1 cellular context compared by ENCODE assay signal in the genomic region with DNA sequence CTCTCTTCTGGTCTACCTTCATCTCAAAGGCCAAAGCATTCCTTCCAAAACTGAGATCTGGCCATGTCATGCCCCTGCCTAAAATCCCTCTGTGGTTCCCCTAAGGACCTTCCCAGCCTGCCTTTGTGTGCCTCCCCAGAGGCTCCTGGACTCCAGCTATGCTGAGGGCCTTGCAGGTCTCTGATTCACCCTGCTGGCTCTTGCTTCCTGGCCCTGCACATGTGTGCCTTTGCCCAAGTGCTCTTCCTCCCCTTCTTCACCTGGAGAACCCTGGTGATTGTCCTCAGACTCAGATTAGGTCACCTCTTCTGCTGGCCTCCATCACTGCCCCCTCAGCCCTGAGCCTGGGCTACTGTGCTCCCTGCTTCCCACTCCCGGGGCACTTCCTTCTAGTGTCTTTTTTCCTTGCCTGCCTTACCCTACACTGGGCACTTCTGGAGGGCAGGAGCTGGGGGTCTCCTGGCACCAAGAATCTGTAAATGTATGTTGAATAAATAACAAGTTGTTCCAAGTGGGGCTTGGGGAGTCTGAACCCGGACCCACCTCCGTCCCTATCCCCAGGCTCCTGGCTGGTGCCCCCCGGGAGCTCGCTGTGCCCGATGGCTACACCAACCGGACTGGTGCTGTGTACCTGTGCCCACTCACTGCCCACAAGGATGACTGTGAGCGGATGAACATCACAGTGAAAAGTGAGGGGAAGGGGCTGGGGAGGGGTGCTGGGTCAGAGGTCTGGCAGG.
TF ChIP-seq lines count a peak whose summit lies in the region.

No MANE protein-coding gene starts in this region.

TF ChIP-seq in A549, 52 proteins besides CTCF, POLR2A, EP300 and RAD21 (continued from another document):
- 0 out of 2 replicates have a peak, but pooled peaks have one; percentile 31 for TF ChIP-seq TP53 (CRISPR knock-in tag; IDR thresholded peaks at IDR 0.05)
- 0 out of 2 replicates have a peak, but pooled peaks have one; percentile 6 for TF ChIP-seq FOXS1 (CRISPR knock-in tag; IDR thresholded peaks at IDR 0.05)
- TF ChIP-seq EHF (CRISPR knock-in tag; IDR thresholded peaks at IDR 0.05), result no peak
- no peak for TF ChIP-seq FOSL2 (IDR thresholded peaks at IDR 0.05)
- TF ChIP-seq FOSL2 (CRISPR knock-in tag; IDR thresholded peaks at IDR 0.05), result 0 out of 2 replicates have a peak, but pooled peaks have one; percentile 6
- no peak for TF ChIP-seq SREBF2 (IDR thresholded peaks at IDR 0.05)
- TF ChIP-seq ZC3H11A (IDR thresholded peaks at IDR 0.05), result no peak
- TF ChIP-seq, protein P1, sequence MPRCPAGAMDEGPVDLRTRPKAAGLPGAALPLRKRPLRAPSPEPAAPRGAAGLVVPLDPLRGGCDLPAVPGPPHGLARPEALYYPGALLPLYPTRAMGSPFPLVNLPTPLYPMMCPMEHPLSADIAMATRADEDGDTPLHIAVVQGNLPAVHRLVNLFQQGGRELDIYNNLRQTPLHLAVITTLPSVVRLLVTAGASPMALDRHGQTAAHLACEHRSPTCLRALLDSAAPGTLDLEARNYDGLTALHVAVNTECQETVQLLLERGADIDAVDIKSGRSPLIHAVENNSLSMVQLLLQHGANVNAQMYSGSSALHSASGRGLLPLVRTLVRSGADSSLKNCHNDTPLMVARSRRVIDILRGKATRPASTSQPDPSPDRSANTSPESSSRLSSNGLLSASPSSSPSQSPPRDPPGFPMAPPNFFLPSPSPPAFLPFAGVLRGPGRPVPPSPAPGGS (IDR thresholded peaks at IDR 0.05), result no peak
- TF ChIP-seq, protein P2, sequence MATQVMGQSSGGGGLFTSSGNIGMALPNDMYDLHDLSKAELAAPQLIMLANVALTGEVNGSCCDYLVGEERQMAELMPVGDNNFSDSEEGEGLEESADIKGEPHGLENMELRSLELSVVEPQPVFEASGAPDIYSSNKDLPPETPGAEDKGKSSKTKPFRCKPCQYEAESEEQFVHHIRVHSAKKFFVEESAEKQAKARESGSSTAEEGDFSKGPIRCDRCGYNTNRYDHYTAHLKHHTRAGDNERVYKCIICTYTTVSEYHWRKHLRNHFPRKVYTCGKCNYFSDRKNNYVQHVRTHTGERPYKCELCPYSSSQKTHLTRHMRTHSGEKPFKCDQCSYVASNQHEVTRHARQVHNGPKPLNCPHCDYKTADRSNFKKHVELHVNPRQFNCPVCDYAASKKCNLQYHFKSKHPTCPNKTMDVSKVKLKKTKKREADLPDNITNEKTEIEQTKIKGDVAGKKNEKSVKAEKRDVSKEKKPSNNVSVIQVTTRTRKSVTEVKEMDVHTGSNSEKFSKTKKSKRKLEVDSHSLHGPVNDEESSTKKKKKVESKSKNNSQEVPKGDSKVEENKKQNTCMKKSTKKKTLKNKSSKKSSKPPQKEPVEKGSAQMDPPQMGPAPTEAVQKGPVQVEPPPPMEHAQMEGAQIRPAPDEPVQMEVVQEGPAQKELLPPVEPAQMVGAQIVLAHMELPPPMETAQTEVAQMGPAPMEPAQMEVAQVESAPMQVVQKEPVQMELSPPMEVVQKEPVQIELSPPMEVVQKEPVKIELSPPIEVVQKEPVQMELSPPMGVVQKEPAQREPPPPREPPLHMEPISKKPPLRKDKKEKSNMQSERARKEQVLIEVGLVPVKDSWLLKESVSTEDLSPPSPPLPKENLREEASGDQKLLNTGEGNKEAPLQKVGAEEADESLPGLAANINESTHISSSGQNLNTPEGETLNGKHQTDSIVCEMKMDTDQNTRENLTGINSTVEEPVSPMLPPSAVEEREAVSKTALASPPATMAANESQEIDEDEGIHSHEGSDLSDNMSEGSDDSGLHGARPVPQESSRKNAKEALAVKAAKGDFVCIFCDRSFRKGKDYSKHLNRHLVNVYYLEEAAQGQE (IDR thresholded peaks at IDR 0.05), result no peak
- TF ChIP-seq, protein P3, sequence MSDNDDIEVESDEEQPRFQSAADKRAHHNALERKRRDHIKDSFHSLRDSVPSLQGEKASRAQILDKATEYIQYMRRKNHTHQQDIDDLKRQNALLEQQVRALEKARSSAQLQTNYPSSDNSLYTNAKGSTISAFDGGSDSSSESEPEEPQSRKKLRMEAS (IDR thresholded peaks at IDR 0.05), result 0 out of 2 replicates have a peak, but pooled peaks have one; percentile 42
- no peak for TF ChIP-seq CHD4 (IDR thresholded peaks at IDR 0.05; ENCODE audit: borderline replicate concordance)
- TF ChIP-seq CBX2 (IDR thresholded peaks at IDR 0.05; ENCODE audit: borderline replicate concordance, low read depth), result no peak
- no peak for TF ChIP-seq NFE2L2 (conservative IDR thresholded peaks at IDR 0.05; ENCODE audit: low read length)
- TF ChIP-seq, protein P4, sequence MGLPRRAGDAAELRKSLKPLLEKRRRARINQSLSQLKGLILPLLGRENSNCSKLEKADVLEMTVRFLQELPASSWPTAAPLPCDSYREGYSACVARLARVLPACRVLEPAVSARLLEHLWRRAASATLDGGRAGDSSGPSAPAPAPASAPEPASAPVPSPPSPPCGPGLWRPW (IDR thresholded peaks at IDR 0.05), result no peak
- TF ChIP-seq RCOR1 (IDR thresholded peaks at IDR 0.05; ENCODE audit: low read depth, low read length), result no peak
- TF ChIP-seq ZSCAN20 (CRISPR knock-in tag; IDR thresholded peaks at IDR 0.05), result no peak; the same call in 1 of the 2 replicates
- TF ChIP-seq HOXA7 (CRISPR knock-in tag; IDR thresholded peaks at IDR 0.05), result no peak
- 0 out of 2 replicates have a peak, but pooled peaks have one; percentile 23 for TF ChIP-seq ZNF302 (CRISPR knock-in tag; IDR thresholded peaks at IDR 0.05)
- TF ChIP-seq, protein P5, sequence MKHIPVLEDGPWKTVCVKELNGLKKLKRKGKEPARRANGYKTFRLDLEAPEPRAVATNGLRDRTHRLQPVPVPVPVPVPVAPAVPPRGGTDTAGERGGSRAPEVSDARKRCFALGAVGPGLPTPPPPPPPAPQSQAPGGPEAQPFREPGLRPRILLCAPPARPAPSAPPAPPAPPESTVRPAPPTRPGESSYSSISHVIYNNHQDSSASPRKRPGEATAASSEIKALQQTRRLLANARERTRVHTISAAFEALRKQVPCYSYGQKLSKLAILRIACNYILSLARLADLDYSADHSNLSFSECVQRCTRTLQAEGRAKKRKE (CRISPR knock-in tag; IDR thresholded peaks at IDR 0.05; ENCODE audit: low read depth), result 0 out of 2 replicates have a peak, but pooled peaks have one; percentile 21
- no peak for TF ChIP-seq NR3C1 (IDR thresholded peaks at IDR 0.05)
- TF ChIP-seq, protein P6, sequence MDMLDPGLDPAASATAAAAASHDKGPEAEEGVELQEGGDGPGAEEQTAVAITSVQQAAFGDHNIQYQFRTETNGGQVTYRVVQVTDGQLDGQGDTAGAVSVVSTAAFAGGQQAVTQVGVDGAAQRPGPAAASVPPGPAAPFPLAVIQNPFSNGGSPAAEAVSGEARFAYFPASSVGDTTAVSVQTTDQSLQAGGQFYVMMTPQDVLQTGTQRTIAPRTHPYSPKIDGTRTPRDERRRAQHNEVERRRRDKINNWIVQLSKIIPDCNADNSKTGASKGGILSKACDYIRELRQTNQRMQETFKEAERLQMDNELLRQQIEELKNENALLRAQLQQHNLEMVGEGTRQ (IDR thresholded peaks at IDR 0.05), result no peak
- no peak for TF ChIP-seq CBX8 (IDR thresholded peaks at IDR 0.05)
- TF ChIP-seq KDM1A (IDR thresholded peaks at IDR 0.05; ENCODE audit: low read depth), result no peak
- TF ChIP-seq CHD2 (IDR thresholded peaks at IDR 0.05; ENCODE audit: low read length, partially characterized antibody), result no peak
- TF ChIP-seq ESRRA (IDR thresholded peaks at IDR 0.05; ENCODE audit: borderline replicate concordance, low read length), result no peak
- TF ChIP-seq ZFP36 (IDR thresholded peaks at IDR 0.05; ENCODE audit: borderline replicate concordance, partially characterized antibody), result no peak
- TF ChIP-seq HEYL (CRISPR knock-in tag; IDR thresholded peaks at IDR 0.05), result no peak
- TF ChIP-seq POLR2AphosphoS2 (conservative IDR thresholded peaks at IDR 0.05; ENCODE audit: low read length), result no peak; the same call in 1 of the 2 replicates
- no peak for TF ChIP-seq JUN (IDR thresholded peaks at IDR 0.05)
- TF ChIP-seq, protein P7, sequence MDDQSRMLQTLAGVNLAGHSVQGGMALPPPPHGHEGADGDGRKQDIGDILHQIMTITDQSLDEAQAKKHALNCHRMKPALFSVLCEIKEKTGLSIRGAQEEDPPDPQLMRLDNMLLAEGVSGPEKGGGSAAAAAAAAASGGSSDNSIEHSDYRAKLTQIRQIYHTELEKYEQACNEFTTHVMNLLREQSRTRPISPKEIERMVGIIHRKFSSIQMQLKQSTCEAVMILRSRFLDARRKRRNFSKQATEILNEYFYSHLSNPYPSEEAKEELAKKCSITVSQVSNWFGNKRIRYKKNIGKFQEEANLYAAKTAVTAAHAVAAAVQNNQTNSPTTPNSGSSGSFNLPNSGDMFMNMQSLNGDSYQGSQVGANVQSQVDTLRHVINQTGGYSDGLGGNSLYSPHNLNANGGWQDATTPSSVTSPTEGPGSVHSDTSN (IDR thresholded peaks at IDR 0.05), result no peak
- no peak for TF ChIP-seq PHF8 (IDR thresholded peaks at IDR 0.05; ENCODE audit: borderline replicate concordance, low read depth)
- TF ChIP-seq CEBPB (IDR thresholded peaks at IDR 0.05), result no peak
TF ChIP-seq in A549: peak in this region for 6.
